8 cellular contexts compared by ENCODE assay signal in the genomic region with DNA sequence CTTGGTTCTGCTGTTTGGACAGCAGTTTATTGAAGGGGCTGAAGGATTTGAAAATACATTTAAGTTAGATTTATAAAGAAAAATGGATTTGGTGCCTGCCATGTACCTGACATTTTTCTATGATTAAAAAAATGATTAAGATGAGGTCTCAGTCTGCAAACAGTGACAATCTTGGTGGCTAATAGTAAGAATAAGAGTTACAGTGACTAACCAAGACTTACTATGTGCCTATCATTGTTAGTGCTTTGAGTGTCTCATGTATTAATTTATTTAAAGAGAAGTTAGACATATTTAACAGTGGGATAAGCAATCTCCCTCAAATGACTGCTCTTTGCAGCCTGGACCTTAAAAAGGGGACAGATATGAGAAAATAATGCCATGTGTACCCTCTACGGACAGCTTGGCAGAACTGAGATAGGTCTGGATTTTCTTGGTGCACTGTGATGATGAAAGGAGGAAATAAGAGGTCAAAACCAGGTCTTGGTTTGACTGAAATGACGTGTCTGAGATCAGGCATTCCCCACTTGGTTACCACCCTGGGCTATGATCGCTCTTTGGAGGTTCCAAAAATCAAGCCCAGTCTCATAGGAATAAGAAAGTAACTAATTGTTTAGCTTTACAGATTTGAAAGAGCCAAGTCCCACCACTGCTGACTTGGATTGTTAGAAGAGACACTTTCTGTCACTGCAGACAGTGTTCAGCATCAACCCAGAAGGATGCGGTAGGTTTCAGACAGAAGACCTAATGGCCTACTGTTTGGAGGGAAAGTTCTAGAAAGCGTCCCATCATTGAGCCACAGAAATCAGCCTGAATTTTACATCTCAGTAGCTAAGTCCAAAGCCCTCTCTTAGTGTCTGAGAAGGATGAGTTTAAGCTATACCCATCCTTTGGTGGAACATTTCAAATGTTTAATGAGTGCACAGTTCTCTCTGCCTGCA. TPM values are rescaled to one million over a fixed set of nuclear protein-coding genes. Genes with fewer than 3 reads are reported as not detected.
A peak's percentile ranks its signal among the peaks of the same experiment; 100 is the strongest.
DNase-seq lines count a peak whose midpoint lies in the region; ATAC-seq and TF ChIP-seq lines count a peak whose summit lies in the region.

No MANE protein-coding gene starts in this region.

- H3K36me3 Mint-ChIP-seq in activated B cell treated with CpG ODN at 0.5 μM for 24 hours (ENCODE audit: low read depth) (peaks cover 37% of the 10 kb centered on the region), osteocyte (ENCODE audit: unreplicated experiment) (peaks cover 17% of the 10 kb centered on the region)

- TF ChIP-seq CTCF in activated B cell treated with CpG ODN at 0.5 μM for 24 hours (IDR thresholded peaks at IDR 0.05): no peak
- no peak for TF ChIP-seq CTCF in osteocyte (IDR thresholded peaks at IDR 0.05)
- TF ChIP-seq CTCF in body of pancreas (IDR thresholded peaks at IDR 0.05): no peak

- CTCF ChIA-PET in activated B cell treated with CpG ODN at 0.5 μM for 24 hours (lab: Charles Lee): interaction anchor here (1.3 to 2.0 kb wide), 2 partner anchors 21 to 25 kb away, joined by 3 to 6 read pairs; no protein-coding TSS in a partner anchor

- TF ChIP-seq POLR2A in body of pancreas (IDR thresholded peaks at IDR 0.05): no peak

- H3K27ac Mint-ChIP-seq in activated B cell treated with CpG ODN at 0.5 μM for 24 hours (peak overlapping the region; percentile 94), osteocyte (ENCODE audit: unreplicated experiment) (peak overlapping the region; percentile 39)

- intact Hi-C loops in activated B cell treated with CpG ODN at 0.5 μM for 24 hours (cut with micrococcal nuclease) (loop anchor here (1.0 to 10.0 kb wide), 10 partner anchors 343 to 1500 kb away; partner anchors contain the start of genes ATRNL1, GPAM and TRUB1), body of pancreas (cut with DNase I) (no loop called here)

- DNase-seq in SKM-1 (lab: John Stamatoyannopoulos, UW; ENCODE audit: unreplicated experiment) (peak; percentile 18), SKM-1 treated with dmso at 0.1 percent for 144 hours (lab: John Stamatoyannopoulos, UW; ENCODE audit: unreplicated experiment) (no peak), activated B cell treated with CpG ODN at 0.5 μM for 24 hours (no peak), osteocyte (ENCODE audit: extremely low spot score, unreplicated experiment) (no peak), mesenteric fat pad (ENCODE audit: low spot score) (no peak), body of pancreas (no peak)
- DNase-seq in effector CD8-positive, alpha-beta T cell (lab: John Stamatoyannopoulos, UW): no peak

- H3K9me3 Mint-ChIP-seq in activated B cell treated with CpG ODN at 0.5 μM for 24 hours: peaks cover 14% of the 10 kb centered on the region
- H3K9me3 Mint-ChIP-seq in osteocyte (ENCODE audit: unreplicated experiment): peaks cover 17% of the 10 kb centered on the region

- H3K4me3 Mint-ChIP-seq in activated B cell treated with CpG ODN at 0.5 μM for 24 hours: peak overlapping the region; percentile 92
- no peak overlapping the region for H3K4me3 Mint-ChIP-seq in osteocyte (ENCODE audit: unreplicated experiment)

- no peaks in the 10 kb centered on the region for H3K36me3 ChIP-seq in body of pancreas (replicated peaks in 1 of 2; ENCODE audit: insufficient read depth in 1 of 2, low read depth in 2 of 2)

- H3K27ac ChIP-seq in body of pancreas: peak overlapping the region in 2 of 4 donors; percentile 96 to 99

- H3K4me1 Mint-ChIP-seq in activated B cell treated with CpG ODN at 0.5 μM for 24 hours (peaks cover 63% of the 10 kb centered on the region), osteocyte (ENCODE audit: unreplicated experiment) (peaks cover 25% of the 10 kb centered on the region)

- WGBS in body of pancreas, 2 donors: 80 to 84% methylated on average over 5 of the region's 5 CpGs

- no peak overlapping the region for H3K4me3 ChIP-seq in body of pancreas

- POLR2A ChIA-PET in activated B cell treated with CpG ODN at 0.5 μM for 24 hours (lab: Charles Lee): interaction anchor here (1.1 to 2.3 kb wide), 3 partner anchors 342 to 1140 kb away, joined by 4 to 12 read pairs (median 4); partner anchors contain the start of gene FHIP2A

- peak; percentile 63 for ATAC-seq in HG02885 (IDR thresholded peaks at IDR 0.05; ENCODE audit: poor library complexity, unreplicated experiment)
- peak; percentile 33 for ATAC-seq in activated B cell treated with CpG ODN at 0.5 μM for 24 hours (ENCODE audit: low read depth)
- no peak for ATAC-seq in body of pancreas

- H3K27me3 Mint-ChIP-seq in activated B cell treated with CpG ODN at 0.5 μM for 24 hours (no peaks in the 10 kb centered on the region), osteocyte (ENCODE audit: unreplicated experiment) (no peaks in the 10 kb centered on the region)

- H3K27me3 ChIP-seq in body of pancreas: no peaks in the 10 kb centered on the region

- H3K9me3 ChIP-seq in body of pancreas: no peaks in the 10 kb centered on the region

- peaks cover 16% of the 10 kb centered on the region for H3K4me1 ChIP-seq in body of pancreas

RNA-seq across cellular contexts. Expression of gene CASP7, which starts 2.1 kb away (rescaled TPM):
- total RNA-seq in activated B cell treated with CpG ODN at 0.5 μM for 24 hours (22.6 and 25.9 TPM in 2 replicates), osteocyte (30.1 and 34.2 TPM in 2 replicates), mesenteric fat pad (37.0 TPM), body of pancreas (10 to 100 TPM; 11.2 to 23.1 TPM)

RNA-seq across cellular contexts. Expression of gene NRAP, which starts 18.0 kb away (rescaled TPM):
- total RNA-seq in activated B cell treated with CpG ODN at 0.5 μM for 24 hours (not detected in 2 replicates), osteocyte (not detected in 2 replicates), mesenteric fat pad (0.06 TPM), body of pancreas (not detected)
